In the genomic region with DNA sequence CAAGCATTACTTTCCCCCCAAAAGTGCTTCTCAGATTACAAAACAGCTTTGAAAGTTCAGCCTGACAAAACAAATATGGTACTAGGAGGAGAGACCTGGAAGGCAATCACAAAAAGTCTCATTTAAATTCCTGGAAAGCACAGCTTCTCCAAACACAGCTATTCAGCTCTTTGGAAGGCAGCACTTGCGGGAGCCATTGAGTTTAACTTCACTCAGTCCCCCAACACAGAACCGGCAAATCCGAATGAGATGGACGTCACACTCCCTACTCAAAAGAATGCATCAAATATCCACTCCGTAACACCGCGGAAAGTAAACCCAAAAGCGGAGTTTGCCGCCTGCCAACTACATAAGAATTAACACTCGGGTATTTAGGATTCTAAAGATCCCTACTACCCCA, we compare ENCODE assay signal across 13 cellular contexts. TPM values are rescaled to one million over a fixed set of nuclear protein-coding genes. Genes with fewer than 3 reads are reported as not detected.
A peak's percentile ranks its signal among the peaks of the same experiment; 100 is the strongest.
DNase-seq lines count a peak whose midpoint lies in the region; ATAC-seq and TF ChIP-seq lines count a peak whose summit lies in the region.
"Had no signal": no experiment of that assay in that cellular context is flagged by ENCODE, and none has a peak within 500 bp of the region (broad histone marks: within the 10 kb centered on the region; RNA-seq: fewer than 3 reads in every experiment).

No MANE protein-coding gene starts in this region.

- H3K4me2 ChIP-seq in GM23338, result peak overlapping the region; percentile 80

- H3K27ac Mint-ChIP-seq in GM23338, result no peak overlapping the region
- H3K27ac Mint-ChIP-seq in glutamatergic neuron (ENCODE audit: unreplicated experiment), result peak overlapping the region; percentile 65
- H3K27ac Mint-ChIP-seq in activated CD4-positive, alpha-beta T cell treated with anti-CD3 and anti-CD28 coated beads for 36 hours, result no peak overlapping the region
- no peak overlapping the region for H3K27ac Mint-ChIP-seq in activated naive CD4-positive, alpha-beta T cell treated with anti-CD3 and anti-CD28 coated beads, Interleukin-2, amount 10 ng/mL, durations not matched to agents 7 days and 5 days
- H3K27ac Mint-ChIP-seq: activated T-helper 17 cell treated with anti-CD3 and anti-CD28 coated beads, Interleukin-2, amount 50 U/mL, for 72 hours had no signal

- H3K79me2 ChIP-seq in GM23338 (replicated peaks; ENCODE audit: insufficient read depth), result peaks cover 47% of the 10 kb centered on the region

- H3K4me1 Mint-ChIP-seq in GM23338 (peaks cover 46% of the 10 kb centered on the region), glutamatergic neuron (ENCODE audit: low read depth, unreplicated experiment) (peaks cover 9% of the 10 kb centered on the region)
- peaks cover 4% of the 10 kb centered on the region for H3K4me1 Mint-ChIP-seq in activated CD4-positive, alpha-beta T cell treated with anti-CD3 and anti-CD28 coated beads for 36 hours
- peaks cover 4% of the 10 kb centered on the region for H3K4me1 Mint-ChIP-seq in activated naive CD4-positive, alpha-beta T cell treated with anti-CD3 and anti-CD28 coated beads, Interleukin-2, amount 10 ng/mL, durations not matched to agents 7 days and 5 days
- H3K4me1 Mint-ChIP-seq: activated T-helper 17 cell treated with anti-CD3 and anti-CD28 coated beads, Interleukin-2, amount 50 U/mL, for 72 hours had no signal

- H3K27me3 Mint-ChIP-seq in GM23338 (ENCODE audit: insufficient read depth, low read depth, poor library complexity), result peaks cover 24% of the 10 kb centered on the region
- peaks cover 11% of the 10 kb centered on the region for H3K27me3 Mint-ChIP-seq in glutamatergic neuron (ENCODE audit: unreplicated experiment)
- peaks cover 34% of the 10 kb centered on the region for H3K27me3 Mint-ChIP-seq in activated CD4-positive, alpha-beta T cell treated with anti-CD3 and anti-CD28 coated beads for 36 hours
- peaks cover 38% of the 10 kb centered on the region for H3K27me3 Mint-ChIP-seq in activated naive CD4-positive, alpha-beta T cell treated with anti-CD3 and anti-CD28 coated beads, Interleukin-2, amount 10 ng/mL, durations not matched to agents 7 days and 5 days

- 1% methylated on average over 10 of the region's 10 CpGs for WGBS in ovary, 3 donors

- no peaks in the 10 kb centered on the region; the same call in 2 of the 3 replicates for H3K36me3 Mint-ChIP-seq in GM23338 (ENCODE audit: low read depth)
- no peaks in the 10 kb centered on the region for H3K36me3 Mint-ChIP-seq in glutamatergic neuron (ENCODE audit: unreplicated experiment)
- H3K36me3 Mint-ChIP-seq in activated CD4-positive, alpha-beta T cell treated with anti-CD3 and anti-CD28 coated beads for 36 hours (ENCODE audit: low read depth), result no peaks in the 10 kb centered on the region
- H3K36me3 Mint-ChIP-seq in activated naive CD4-positive, alpha-beta T cell treated with anti-CD3 and anti-CD28 coated beads, Interleukin-2, amount 10 ng/mL, durations not matched to agents 7 days and 5 days, result no peaks in the 10 kb centered on the region

- no peak for TF ChIP-seq EP300 in ovary (IDR thresholded peaks at IDR 0.05)

- H4K20me1 ChIP-seq in GM23338 (replicated peaks; ENCODE audit: insufficient read depth), result peaks cover 5% of the 10 kb centered on the region

- peak overlapping the region; percentile 63; the same call in 1 of the 2 replicates for H2AFZ ChIP-seq in GM23338

- CTCF ChIA-PET in activated CD4-positive, alpha-beta T cell treated with anti-CD3 and anti-CD28 coated beads for 36 hours (lab: Charles Lee), result no interaction called here
- CTCF ChIA-PET in activated naive CD4-positive, alpha-beta T cell treated with anti-CD3 and anti-CD28 coated beads, Interleukin-2, amount 10 ng/mL, durations not matched to agents 7 days and 5 days (lab: Charles Lee), result no interaction called here

- H3K9me2 ChIP-seq in GM23338 (ENCODE audit: insufficient read depth), result no peaks in the 10 kb centered on the region

- H3K4me1 ChIP-seq in GM23338 (ENCODE audit: insufficient read depth) (peaks cover 57% of the 10 kb centered on the region), ovary (ENCODE audit: insufficient read depth) (peaks cover 2% of the 10 kb centered on the region)

- no peaks in the 10 kb centered on the region; the same call in 2 of the 3 replicates for H3K9me3 Mint-ChIP-seq in GM23338
- peaks cover 12% of the 10 kb centered on the region for H3K9me3 Mint-ChIP-seq in glutamatergic neuron (ENCODE audit: unreplicated experiment)
- no peaks in the 10 kb centered on the region for H3K9me3 Mint-ChIP-seq in activated CD4-positive, alpha-beta T cell treated with anti-CD3 and anti-CD28 coated beads for 36 hours (ENCODE audit: low read depth)
- H3K9me3 Mint-ChIP-seq in activated naive CD4-positive, alpha-beta T cell treated with anti-CD3 and anti-CD28 coated beads, Interleukin-2, amount 10 ng/mL, durations not matched to agents 7 days and 5 days, result no peaks in the 10 kb centered on the region
- H3K9me3 Mint-ChIP-seq: activated T-helper 17 cell treated with anti-CD3 and anti-CD28 coated beads, Interleukin-2, amount 50 U/mL, for 72 hours had no signal

- H3K27ac ChIP-seq in GM23338 (ENCODE audit: low read depth) (no peak overlapping the region), ovary (no peak overlapping the region)

- no peaks in the 10 kb centered on the region for H3K9me3 ChIP-seq in ovary

- peak overlapping the region; percentile 95 for H3K4me3 Mint-ChIP-seq in GM23338
- H3K4me3 Mint-ChIP-seq in glutamatergic neuron (ENCODE audit: unreplicated experiment), result peak overlapping the region; percentile 97
- no peak overlapping the region for H3K4me3 Mint-ChIP-seq in activated CD4-positive, alpha-beta T cell treated with anti-CD3 and anti-CD28 coated beads for 36 hours
- H3K4me3 Mint-ChIP-seq in activated naive CD4-positive, alpha-beta T cell treated with anti-CD3 and anti-CD28 coated beads, Interleukin-2, amount 10 ng/mL, durations not matched to agents 7 days and 5 days, result no peak overlapping the region
- H3K4me3 Mint-ChIP-seq: activated T-helper 17 cell treated with anti-CD3 and anti-CD28 coated beads, Interleukin-2, amount 50 U/mL, for 72 hours had no signal

- H3K36me3 ChIP-seq in GM23338 (ENCODE audit: insufficient read depth), result no peaks in the 10 kb centered on the region
- H3K36me3 ChIP-seq in ovary, result no peaks in the 10 kb centered on the region

- intact Hi-C loops in ovary (cut with DNase I), result no loop called here
- intact Hi-C loops in activated CD4-positive, alpha-beta T cell treated with anti-CD3 and anti-CD28 coated beads for 36 hours (cut with DNase I, micrococcal nuclease), result no loop called here

- TF ChIP-seq POLR2A in ovary (IDR thresholded peaks at IDR 0.05), result no peak

- H3K4me3 ChIP-seq in GM23338, result peak overlapping the region; percentile 63
- H3K4me3 ChIP-seq in ovary, result peak overlapping the region; percentile 26

- DNase-seq in GM23338 (ENCODE audit: low spot score), result peak; percentile 66
- DNase-seq in glutamatergic neuron, result no peak
- DNase-seq in ovary, result no peak
- DNase-seq in stimulated activated CD4-positive, alpha-beta T cell treated with anti-CD3 and anti-CD28 coated beads, Interleukin-12 subunit alpha, Interleukin-12 subunit beta, amount 100 ng/mL, for 4 hours, result no peak
- no peak for DNase-seq in activated CD4-positive, alpha-beta T cell treated with anti-CD3 and anti-CD28 coated beads for 36 hours
- no peak for DNase-seq in activated naive CD4-positive, alpha-beta T cell treated with anti-CD3 and anti-CD28 coated beads, Interleukin-2, amount 10 ng/mL, durations not matched to agents 7 days and 5 days
- DNase-seq: Calu3; Kasumi-1; left cardiac atrium; stimulated activated naive CD8-positive, alpha-beta T cell treated with anti-CD3 and anti-CD28 coated beads, Interleukin-15, Interleukin-2, amounts not matched to agents 100 U/mL and 50 U/mL, for 24 hours had no signal

- POLR2A ChIA-PET in activated CD4-positive, alpha-beta T cell treated with anti-CD3 and anti-CD28 coated beads for 36 hours (lab: Charles Lee), result no interaction called here

- ATAC-seq in GM23338, result peak; percentile 11
- ATAC-seq in SK-N-SH treated with all-trans-retinoic acid at 6 μM for 48 hours, result peak; percentile 2; the same call in 1 of the 3 replicates
- no peak for ATAC-seq in HG02970 (IDR thresholded peaks at IDR 0.05; ENCODE audit: low FRiP score, unreplicated experiment)
- no peak for ATAC-seq in activated CD4-positive, alpha-beta T cell treated with anti-CD3 and anti-CD28 coated beads for 36 hours
- ATAC-seq: activated T-helper 17 cell treated with anti-CD3 and anti-CD28 coated beads, Interleukin-2, amount 50 U/mL, for 72 hours had no signal

- peaks cover 31% of the 10 kb centered on the region for H3K27me3 ChIP-seq in GM23338 (ENCODE audit: insufficient read depth)
- H3K27me3 ChIP-seq in ovary, result no peaks in the 10 kb centered on the region

- H3F3A ChIP-seq in GM23338 (replicated peaks; ENCODE audit: low read depth), result no peaks in the 10 kb centered on the region

- TF ChIP-seq CTCF in GM23338 (conservative IDR thresholded peaks at IDR 0.05; ENCODE audit: low read depth in 2 of 2), result no peak
- no peak for TF ChIP-seq CTCF in glutamatergic neuron (IDR thresholded peaks at IDR 0.05; ENCODE audit: partially characterized antibody, unreplicated experiment)
- TF ChIP-seq CTCF in ovary (IDR thresholded peaks at IDR 0.05), result no peak

TF ChIP-seq in GM23338, 12 proteins besides CTCF, POLR2A, EP300 and RAD21 (continues in another document):
- TF ChIP-seq, protein P1, sequence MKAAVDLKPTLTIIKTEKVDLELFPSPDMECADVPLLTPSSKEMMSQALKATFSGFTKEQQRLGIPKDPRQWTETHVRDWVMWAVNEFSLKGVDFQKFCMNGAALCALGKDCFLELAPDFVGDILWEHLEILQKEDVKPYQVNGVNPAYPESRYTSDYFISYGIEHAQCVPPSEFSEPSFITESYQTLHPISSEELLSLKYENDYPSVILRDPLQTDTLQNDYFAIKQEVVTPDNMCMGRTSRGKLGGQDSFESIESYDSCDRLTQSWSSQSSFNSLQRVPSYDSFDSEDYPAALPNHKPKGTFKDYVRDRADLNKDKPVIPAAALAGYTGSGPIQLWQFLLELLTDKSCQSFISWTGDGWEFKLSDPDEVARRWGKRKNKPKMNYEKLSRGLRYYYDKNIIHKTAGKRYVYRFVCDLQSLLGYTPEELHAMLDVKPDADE (IDR thresholded peaks at IDR 0.05), result no peak

TF ChIP-seq in SK-N-SH treated with all-trans-retinoic acid at 6 μM for 48 hours, 23 proteins besides CTCF, POLR2A, EP300 and RAD21 (continues in another document):
- no peak for TF ChIP-seq OSR1 (CRISPR knock-in tag; IDR thresholded peaks at IDR 0.05)
- TF ChIP-seq ZFP3 (CRISPR knock-in tag; IDR thresholded peaks at IDR 0.05), result no peak
- TF ChIP-seq ZFP30 (CRISPR knock-in tag; IDR thresholded peaks at IDR 0.05), result no peak
- TF ChIP-seq ESRRG (CRISPR knock-in tag; IDR thresholded peaks at IDR 0.05), result no peak

RNA-seq across cellular contexts. Expression of a gene that starts 0.6 kb away (rescaled TPM):
- 23.2 and 25.7 TPM in 2 replicates for total RNA-seq in GM23338 (2014; rRNA removed; shearing (Covaris generic))
- polyA plus RNA-seq in GM23338 (2016; fragmentation: Nextera tagmentation; extraction: Ambion mirVana), result 13.2 and 13.4 TPM in 2 replicates
- total RNA-seq in glutamatergic neuron (ENCODE audit: unreplicated experiment), result 5.9 TPM
- 1 to 10 TPM in 3 of 7 donors, under 1 TPM in 3, not detected in 1; 0.20 to 6.9 (median 1.00) TPM for total RNA-seq in ovary
- polyA plus RNA-seq in ovary, result 1 to 10 TPM in 1 of 2 donors, under 1 TPM in 1; 0.76 to 3.0 TPM
- not detected for total RNA-seq in activated CD4-positive, alpha-beta T cell treated with anti-CD3 and anti-CD28 coated beads for 36 hours
- total RNA-seq: activated T-helper 17 cell treated with anti-CD3 and anti-CD28 coated beads, Interleukin-2, amount 50 U/mL, for 72 hours; Calu3 had no signal

Comparison
In these comparisons a context has a peak if more than half of its experiments do, and no peak if none do; other contexts are left out.
1. ATAC-seq: peak in GM23338 (single experiment) and SK-N-SH treated with all-trans-retinoic acid at 6 μM for 48 hours (single experiment); none in HG02970 (single experiment) and activated CD4-positive, alpha-beta T cell treated with anti-CD3 and anti-CD28 coated beads for 36 hours (single experiment).
2. H3K4me3 Mint-ChIP-seq: peak in GM23338 (single experiment) and glutamatergic neuron (single experiment); none in activated CD4-positive, alpha-beta T cell treated with anti-CD3 and anti-CD28 coated beads for 36 hours (single experiment) and activated naive CD4-positive, alpha-beta T cell treated with anti-CD3 and anti-CD28 coated beads, Interleukin-2, amount 10 ng/mL, durations not matched to agents 7 days and 5 days (single experiment).